ENCODE assay signal across 27 cellular contexts in genomic region chr5:161924270-161924669, GRCh38.
"Had no signal": no experiment of that assay in that cellular context is flagged by ENCODE, and none has a peak within 500 bp of the region (broad histone marks: within the 10 kb centered on the region; RNA-seq: fewer than 3 reads in every experiment).

No MANE protein-coding gene starts in this region.

- ATAC-seq: stimulated activated effector memory CD8-positive, alpha-beta T cell treated with anti-CD3 and anti-CD28 coated beads, Interleukin-12 subunit alpha, Interleukin-12 subunit beta, amount 100 ng/mL, for 72 hours; stimulated activated memory B cell treated with anti-CD40 and anti-IgM and Interleukin-4, amounts not matched to agents 10 μg/mL and 1 μg/mL and 100 μg/mL, for 72 hours; stimulated activated naive B cell treated with anti-CD40 and anti-IgM and Interleukin-4, amounts not matched to agents 10 μg/mL and 1 μg/mL and 100 μg/mL, for 72 hours; stimulated activated naive CD8-positive, alpha-beta T cell treated with anti-CD3 and anti-CD28 coated beads, Interleukin-15, amount 100 ng/mL, for 72 hours; stimulated activated naive CD8-positive, alpha-beta T cell treated with anti-CD3 and anti-CD28 coated beads, Interleukin-15, Interleukin-2, amounts not matched to agents 100 U/mL and 50 U/mL, for 24 hours; upper lobe of right lung had no signal

- DNase-seq: stimulated activated CD4-positive, alpha-beta T cell treated with anti-CD3 and anti-CD28 coated beads, Interleukin-2, amount 100 ng/mL, for 48 hours; stimulated activated CD4-positive, alpha-beta T cell treated with anti-CD3 and anti-CD28 coated beads, Interleukin-4, amount 100 ng/mL, for 1 hour; stimulated activated CD4-positive, alpha-beta T cell treated with anti-CD3 and anti-CD28 coated beads, Interleukin-4, amount 100 ng/mL, for 24 hours; stimulated activated CD4-positive, alpha-beta T cell treated with anti-CD3 and anti-CD28 coated beads, Interleukin-4, amount 100 ng/mL, for 4 hours; stimulated activated CD8-positive, alpha-beta memory T cell treated with anti-CD3 and anti-CD28 coated beads, Interleukin-4, amount 100 ng/mL, for 48 hours; stimulated activated naive B cell treated with anti-CD40 and anti-IgM and Interleukin-4, amounts not matched to agents 10 μg/mL and 1 μg/mL and 100 μg/mL, for 72 hours; stimulated activated naive CD4-positive, alpha-beta T cell; stimulated activated naive CD4-positive, alpha-beta T cell treated with Interleukin-2 at 50 U/mL for 16 hours; stimulated activated naive CD8-positive, alpha-beta T cell treated with anti-CD3 and anti-CD28 coated beads, Interleukin-15, amount 100 ng/mL, for 72 hours; stimulated activated naive CD8-positive, alpha-beta T cell treated with anti-CD3 and anti-CD28 coated beads, Interleukin-15, Interleukin-2, amounts not matched to agents 100 U/mL and 50 U/mL, for 24 hours; stomach; substantia nigra; testis; thyroid gland; tibial artery; transverse colon; trophoblast cell; upper lobe of left lung; upper lobe of right lung; uterus had no signal

- H3K27ac ChIP-seq: stomach, suprapubic skin, testis, thoracic aorta, thyroid gland, tibial artery, tibial nerve, transverse colon, upper lobe of left lung, upper lobe of right lung, uterus, vagina had no signal

- H3K36me3 ChIP-seq: stomach, suprapubic skin, thoracic aorta, thyroid gland, tibial artery, tibial nerve, transverse colon, upper lobe of left lung, upper lobe of right lung, uterus, vagina had no signal

- FAIRE-seq: urothelium cell line had no signal

- H3K27me3 ChIP-seq: stomach, suprapubic skin, testis, thyroid gland, tibial artery, tibial nerve, transverse colon, upper lobe of left lung, upper lobe of right lung, uterus, vagina had no signal

- H3K4me1 ChIP-seq: stomach, suprapubic skin, testis, thyroid gland, tibial artery, tibial nerve, transverse colon, upper lobe of left lung, upper lobe of right lung, uterus, vagina had no signal

- H3K4me3 ChIP-seq: stomach, suprapubic skin, testis, thoracic aorta, thyroid gland, tibial artery, tibial nerve, transverse colon, upper lobe of left lung, upper lobe of right lung, uterus, vagina had no signal

- H3K9me3 ChIP-seq: suprapubic skin, testis, thoracic aorta, thyroid gland, tibial artery, tibial nerve, transverse colon, upper lobe of left lung, upper lobe of right lung, uterus, vagina had no signal
